Comparison of ENCODE assay signal across 21 cellular contexts in the genomic region with DNA sequence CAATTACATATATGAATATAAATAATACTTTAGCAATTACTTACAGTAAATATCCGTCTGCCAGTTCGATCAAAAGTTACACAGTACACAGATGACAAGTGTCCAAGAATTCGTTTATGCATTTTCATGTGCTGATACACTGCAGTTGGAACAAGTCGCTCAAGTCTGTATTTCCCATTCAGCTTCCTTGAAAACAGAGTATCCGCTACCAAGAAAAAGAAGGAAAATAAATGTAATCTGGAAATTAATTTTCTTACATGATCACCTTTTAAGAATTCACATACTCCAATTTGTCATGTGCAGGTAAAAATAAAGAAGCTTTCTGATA. TPM values are rescaled to one million over a fixed set of nuclear protein-coding genes. Genes with fewer than 3 reads are reported as not detected.
A peak's percentile ranks its signal among the peaks of the same experiment; 100 is the strongest.
DNase-seq lines count a peak whose midpoint lies in the region; ATAC-seq and TF ChIP-seq lines count a peak whose summit lies in the region.
"Had no signal": no experiment of that assay in that cellular context is flagged by ENCODE, and none has a peak within 500 bp of the region (broad histone marks: within the 10 kb centered on the region; RNA-seq: fewer than 3 reads in every experiment).

No MANE protein-coding gene starts in this region.

- POLR2A ChIA-PET in OCI-LY7 (lab: Charles Lee): interaction anchor here (0.6 to 2.7 kb wide), 5 partner anchors 17 to 36 kb away, joined by 3 to 14 read pairs (median 4); no protein-coding TSS in a partner anchor

- ATAC-seq in HG02763 (IDR thresholded peaks at IDR 0.05; ENCODE audit: unreplicated experiment) (peak; percentile 28), foreskin keratinocyte (no peak)
- ATAC-seq in stimulated activated effector memory CD8-positive, alpha-beta T cell treated with anti-CD3 and anti-CD28 coated beads, Interleukin-12 subunit alpha, Interleukin-12 subunit beta, amount 100 ng/mL, for 72 hours: peak; percentile 42
- ATAC-seq: SK-N-SH treated with all-trans-retinoic acid at 6 μM for 48 hours had no signal

- H3K4me1 Mint-ChIP-seq in T-helper 2 cell treated with Interferon-gamma antibody and Interleukin-4, amounts not matched to agents 5 μg/mL and 100 μg/mL, for 36 hours (ENCODE audit: low read depth): peaks cover 33% of the 10 kb centered on the region
- H3K4me1 Mint-ChIP-seq in stimulated activated effector memory CD8-positive, alpha-beta T cell treated with anti-CD3 and anti-CD28 coated beads, Interleukin-12 subunit alpha, Interleukin-12 subunit beta, amount 100 ng/mL, for 72 hours: peaks cover 30% of the 10 kb centered on the region
- H3K4me1 Mint-ChIP-seq: neural progenitor cell had no signal

- H3K27ac ChIP-seq in OCI-LY7 (ENCODE audit: low read depth, low read length, poor library complexity, severe bottlenecking) (no peak overlapping the region), foreskin keratinocyte (no peak overlapping the region)
- H3K27ac ChIP-seq: 22Rv1, neural progenitor cell, sigmoid colon, stomach, tibial artery had no signal

- no peak overlapping the region for H3K4me3 ChIP-seq in OCI-LY7 (ENCODE audit: low read depth, low read length, poor library complexity, severe bottlenecking)
- H3K4me3 ChIP-seq in MG63: no peak overlapping the region
- H3K4me3 ChIP-seq: HAP-1, neural progenitor cell, sigmoid colon, stomach, tibial artery had no signal

- CTCF ChIA-PET in OCI-LY7 (lab: Charles Lee; ENCODE audit: unreplicated experiment): no interaction called here

- no peak overlapping the region for H2AFZ ChIP-seq in OCI-LY7 (ENCODE audit: low read length)
- H2AFZ ChIP-seq: neural progenitor cell had no signal

- no TSS peak for BruUV-seq in OCI-LY7 (replicated peaks; lab: Mats Ljungman, UMichigan)

- H3K27me3 Mint-ChIP-seq in T-helper 2 cell treated with Interferon-gamma antibody and Interleukin-4, amounts not matched to agents 5 μg/mL and 100 μg/mL, for 36 hours (ENCODE audit: low read depth): no peaks in the 10 kb centered on the region

- H3K36me3 ChIP-seq in OCI-LY7 (ENCODE audit: insufficient read depth, low read length) (peaks cover 95% of the 10 kb centered on the region), MG63 (peaks cover 62% of the 10 kb centered on the region)

- peaks cover 81% of the 10 kb centered on the region for H3K79me2 ChIP-seq in OCI-LY7 (ENCODE audit: insufficient read depth, low read depth, low read length)

- H3K9me3 ChIP-seq in OCI-LY7 (ENCODE audit: low read length): no peaks in the 10 kb centered on the region
- H3K9me3 ChIP-seq in MG63: no peaks in the 10 kb centered on the region
- H3K9me3 ChIP-seq: HAP-1, sigmoid colon, stomach, tibial artery had no signal

- no peak for DNase-seq in T-helper 2 cell treated with Interferon-gamma antibody and Interleukin-4, amounts not matched to agents 5 μg/mL and 100 μg/mL, for 36 hours (ENCODE audit: low spot score)
- DNase-seq in T-helper 2 cell: no peak
- DNase-seq in OCI-LY7 (ENCODE audit: low spot score): no peak
- DNase-seq in stimulated activated effector memory CD8-positive, alpha-beta T cell treated with anti-CD3 and anti-CD28 coated beads, Interleukin-12 subunit alpha, Interleukin-12 subunit beta, amount 100 ng/mL, for 72 hours (ENCODE audit: low spot score in 2 of 2): no peak
- no peak for DNase-seq in DMS114 treated with DMSO at 0.1 percent for 48 hours (lab: John Stamatoyannopoulos, UW; ENCODE audit: unreplicated experiment)
- no peak for DNase-seq in MG63
- DNase-seq in foreskin keratinocyte: no peak
- DNase-seq: activated CD8-positive, alpha-beta memory T cell treated with anti-CD3 and anti-CD28 coated beads, Interleukin-2, amount 50 U/mL, for 48 hours; activated effector memory CD4-positive, alpha-beta T cell treated with Interleukin-2 at 50 U/mL for 16 hours; kidney glomerular epithelial cell; mammary epithelial cell; NCI-H146; sigmoid colon; stomach; T1000; tibial artery had no signal

- intact Hi-C loops in OCI-LY7 (cut with micrococcal nuclease; ENCODE audit: unreplicated experiment): no loop called here

- no peak for TF ChIP-seq CTCF in OCI-LY7 (conservative IDR thresholded peaks at IDR 0.05; ENCODE audit: low read length)
- TF ChIP-seq CTCF in foreskin keratinocyte (conservative IDR thresholded peaks at IDR 0.05): no peak

- H3K27me3 ChIP-seq in MG63: no peaks in the 10 kb centered on the region
- no peaks in the 10 kb centered on the region for H3K27me3 ChIP-seq in foreskin keratinocyte
- H3K27me3 ChIP-seq: neural progenitor cell, sigmoid colon, stomach, tibial artery had no signal

- H3K9me3 Mint-ChIP-seq in T-helper 2 cell treated with Interferon-gamma antibody and Interleukin-4, amounts not matched to agents 5 μg/mL and 100 μg/mL, for 36 hours: no peaks in the 10 kb centered on the region
- no peaks in the 10 kb centered on the region for H3K9me3 Mint-ChIP-seq in stimulated activated effector memory CD8-positive, alpha-beta T cell treated with anti-CD3 and anti-CD28 coated beads, Interleukin-12 subunit alpha, Interleukin-12 subunit beta, amount 100 ng/mL, for 72 hours
- H3K9me3 Mint-ChIP-seq: neural progenitor cell had no signal

- H3K4me3 Mint-ChIP-seq in T-helper 2 cell treated with Interferon-gamma antibody and Interleukin-4, amounts not matched to agents 5 μg/mL and 100 μg/mL, for 36 hours: peak overlapping the region; percentile 23
- no peak overlapping the region for H3K4me3 Mint-ChIP-seq in stimulated activated effector memory CD8-positive, alpha-beta T cell treated with anti-CD3 and anti-CD28 coated beads, Interleukin-12 subunit alpha, Interleukin-12 subunit beta, amount 100 ng/mL, for 72 hours
- H3K4me3 Mint-ChIP-seq: neural progenitor cell had no signal

- peak overlapping the region; percentile 5; the same call in 1 of the 2 replicates for H3K4me2 ChIP-seq in OCI-LY7 (ENCODE audit: low read length)
- H3K4me2 ChIP-seq: neural progenitor cell had no signal

- H3K9me2 ChIP-seq in OCI-LY7 (ENCODE audit: insufficient read depth, low read length): no peaks in the 10 kb centered on the region

- H3K36me3 Mint-ChIP-seq in T-helper 2 cell treated with Interferon-gamma antibody and Interleukin-4, amounts not matched to agents 5 μg/mL and 100 μg/mL, for 36 hours (ENCODE audit: low read depth): peaks cover 45% of the 10 kb centered on the region
- H3K36me3 Mint-ChIP-seq in stimulated activated effector memory CD8-positive, alpha-beta T cell treated with anti-CD3 and anti-CD28 coated beads, Interleukin-12 subunit alpha, Interleukin-12 subunit beta, amount 100 ng/mL, for 72 hours: peaks cover 63% of the 10 kb centered on the region

- no peak overlapping the region for H3K27ac Mint-ChIP-seq in T-helper 2 cell treated with Interferon-gamma antibody and Interleukin-4, amounts not matched to agents 5 μg/mL and 100 μg/mL, for 36 hours
- H3K27ac Mint-ChIP-seq in stimulated activated effector memory CD8-positive, alpha-beta T cell treated with anti-CD3 and anti-CD28 coated beads, Interleukin-12 subunit alpha, Interleukin-12 subunit beta, amount 100 ng/mL, for 72 hours: no peak overlapping the region
- H3K27ac Mint-ChIP-seq: neural progenitor cell had no signal

- H4K20me1 ChIP-seq in OCI-LY7 (ENCODE audit: insufficient read depth, low read length): peaks cover 13% of the 10 kb centered on the region; the same call in 1 of the 2 replicates

- peaks cover 11% of the 10 kb centered on the region for H3K4me1 ChIP-seq in OCI-LY7 (ENCODE audit: insufficient read depth, low read length, poor library complexity, severe bottlenecking)
- peaks cover 6% of the 10 kb centered on the region for H3K4me1 ChIP-seq in foreskin keratinocyte

RNA-seq across cellular contexts. Expression of a gene that starts 35.3 kb away (rescaled TPM):
- total RNA-seq in OCI-LY7 (2014; rRNA removed; shearing (Covaris generic)): 32.1 and 35.4 TPM in 2 replicates
- total RNA-seq in OCI-LY7 (2022): 46.6 and 48.4 TPM in 2 replicates
- total RNA-seq in MG63 (2014; rRNA removed; shearing (Covaris generic); ENCODE audit: low replicate concordance): 7.6 and 15.4 TPM in 2 replicates
- total RNA-seq in foreskin keratinocyte: 19.2 and 20.8 TPM in 2 replicates
- polyA plus RNA-seq in foreskin keratinocyte: 2.0 and 2.6 TPM in 2 replicates
